Comparison of ENCODE assay signal across 19 cellular contexts in the genomic region with DNA sequence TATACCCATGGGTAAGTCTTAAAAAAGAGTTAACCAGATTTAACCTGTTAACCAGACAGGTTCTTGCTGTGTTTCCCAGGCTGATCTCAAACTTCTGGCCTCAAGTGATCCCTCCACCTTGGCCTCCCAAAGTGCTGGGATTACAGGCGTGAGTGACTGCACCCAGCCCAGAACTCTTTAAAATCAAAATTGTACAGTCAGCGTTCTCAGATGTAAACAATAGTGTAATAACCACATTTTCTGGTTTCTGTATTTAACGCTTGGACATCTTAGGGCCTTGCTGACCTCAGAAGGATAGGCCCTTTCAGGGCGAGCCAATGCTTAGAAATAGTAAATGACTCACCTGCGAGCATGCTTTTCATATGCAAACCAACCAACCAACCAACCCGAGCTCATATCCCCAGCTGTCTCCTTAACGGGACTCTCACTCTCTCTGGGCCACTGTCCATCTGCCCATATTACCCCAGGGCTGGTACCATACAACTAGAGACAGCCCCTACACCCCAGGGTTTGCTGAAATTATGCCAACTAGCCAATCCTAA.
DNase-seq lines count a peak whose midpoint lies in the region; ATAC-seq, FAIRE-seq and TF ChIP-seq lines count a peak whose summit lies in the region.
"Had no signal": no experiment of that assay in that cellular context is flagged by ENCODE, and none has a peak within 500 bp of the region (broad histone marks: within the 10 kb centered on the region; RNA-seq: fewer than 3 reads in every experiment).

No MANE protein-coding gene starts in this region.

- DNase-seq in HepG2 (ENCODE audit: low spot score) (no peak), right lobe of liver (no peak), SW480 (ENCODE audit: low spot score) (peak; percentile 4), esophagus muscularis mucosa (ENCODE audit: extremely low spot score) (peak; percentile 17), putamen (ENCODE audit: low spot score) (no peak), NCI-H748 treated with DMSO at 0.1 percent for 48 hours (lab: John Stamatoyannopoulos, UW) (no peak)
- DNase-seq: 8988T; CD4-positive, alpha-beta T cell; DMS153; HCEC 1CT; NCI-H1417; NCI-H187; NCI-H2107; NCI-H510A; NCI-H774 had no signal

- 0 out of 2 replicates have a peak, but pooled peaks cover 4% of the 10 kb centered on the region for H3K9me3 ChIP-seq in HepG2 (ENCODE audit: low read length)
- no peaks in the 10 kb centered on the region for H3K9me3 ChIP-seq in right lobe of liver
- H3K9me3 ChIP-seq in esophagus muscularis mucosa: no peaks in the 10 kb centered on the region

- CTCF ChIA-PET in HepG2 (lab: Yijun Ruan, JAX; ENCODE audit: low intra/inter-chr PET ratio, low total read pairs): no interaction called here

- no peak for TF ChIP-seq POLR2A in HepG2 (IDR thresholded peaks at IDR 0.05; ENCODE audit: insufficient read depth in 1 of 2, low read depth in 2 of 2, low read length in 2 of 2)
- TF ChIP-seq POLR2A in right lobe of liver (IDR thresholded peaks at IDR 0.05): no peak
- no peak for TF ChIP-seq POLR2A in esophagus muscularis mucosa (IDR thresholded peaks at IDR 0.05; ENCODE audit: low read depth)

- no peak overlapping the region for H3K27ac ChIP-seq in HepG2 (ENCODE audit: extremely low read length, insufficient read depth, low read length)
- no peak overlapping the region for H3K27ac ChIP-seq in right lobe of liver
- no peak overlapping the region for H3K27ac ChIP-seq in esophagus muscularis mucosa (replicated peaks in 1 of 4)
- H3K27ac ChIP-seq: RWPE1 had no signal

- ATAC-seq in HepG2 (no peak), right lobe of liver (no peak), HG03342 (IDR thresholded peaks at IDR 0.05; ENCODE audit: unreplicated experiment) (no peak), GM19023 (IDR thresholded peaks at IDR 0.05; ENCODE audit: unreplicated experiment) (no peak)

- H2AFZ ChIP-seq in HepG2 (ENCODE audit: low read length): no peak overlapping the region

- 15% methylated on average over 7 of the region's 7 CpGs for WGBS in HepG2 (ENCODE audit: low lambda C conversion rate)
- WGBS in right lobe of liver (ENCODE audit: insufficient coverage, low coverage, low lambda C conversion rate, missing lambda C conversion rate): 78% methylated on average over 5 of the region's 7 CpGs
- WGBS in esophagus muscularis mucosa: 78% methylated on average over 7 of the region's 7 CpGs

- TF ChIP-seq CTCF in HepG2 (CRISPR knock-in tag; IDR thresholded peaks at IDR 0.05) (no peak), right lobe of liver (IDR thresholded peaks at IDR 0.05) (no peak), esophagus muscularis mucosa (IDR thresholded peaks at IDR 0.05) (no peak)

- no peaks in the 10 kb centered on the region for H4K20me1 ChIP-seq in HepG2 (ENCODE audit: insufficient read depth, low read length)

- no TSS peak for BruUV-seq in HepG2 (replicated peaks; lab: Mats Ljungman, UMichigan)

- H3K27me3 ChIP-seq in HepG2 (ENCODE audit: control insufficient read depth in 1 of 2, insufficient read depth in 2 of 2, low read length in 2 of 2) (no peaks in the 10 kb centered on the region), right lobe of liver (no peaks in the 10 kb centered on the region), esophagus muscularis mucosa (no peaks in the 10 kb centered on the region)

- in situ Hi-C loops in HepG2 (cut with HindIII; ENCODE audit: extremely low pct_ligation_motif_present, low pct_unique_long_range_greater_than_20kb): no loop called here

- no peaks in the 10 kb centered on the region for H3K36me3 ChIP-seq in HepG2 (replicated peaks in 1 of 2; ENCODE audit: control insufficient read depth in 1 of 2, insufficient read depth in 2 of 2, low read length in 2 of 2)
- H3K36me3 ChIP-seq in right lobe of liver: no peaks in the 10 kb centered on the region
- no peaks in the 10 kb centered on the region for H3K36me3 ChIP-seq in esophagus muscularis mucosa

- H3K9ac ChIP-seq in HepG2 (ENCODE audit: insufficient read depth, low read depth, low read length): no peak overlapping the region

- no peak overlapping the region for H3K4me2 ChIP-seq in HepG2 (ENCODE audit: low read depth, low read length)

- peak; percentile 23 for FAIRE-seq in HepG2 (lab: Jason Lieb, UNC)
- FAIRE-seq: GM12891 had no signal

- POLR2A ChIA-PET in HepG2 (lab: Yijun Ruan, JAX): no interaction called here

- TF ChIP-seq RAD21 in HepG2 (CRISPR knock-in tag; IDR thresholded peaks at IDR 0.05): no peak

- H3K4me3 ChIP-seq in HepG2 (replicated peaks in 1 of 3; ENCODE audit: insufficient read depth in 1 of 3, low read depth in 2 of 3, low read length in 3 of 3) (no peak overlapping the region), right lobe of liver (no peak overlapping the region), esophagus muscularis mucosa (no peak overlapping the region)

- TF ChIP-seq EP300 in HepG2 (IDR thresholded peaks at IDR 0.05; ENCODE audit: low read depth in 2 of 2, low read length in 2 of 2) (no peak), HepG2 (CRISPR knock-in tag; IDR thresholded peaks at IDR 0.05; ENCODE audit: borderline replicate concordance) (no peak), esophagus muscularis mucosa (IDR thresholded peaks at IDR 0.05) (no peak)

- no peaks in the 10 kb centered on the region for H3K79me2 ChIP-seq in HepG2 (ENCODE audit: insufficient read depth, low read length)

- H3K4me1 ChIP-seq in HepG2 (ENCODE audit: insufficient read depth, low read length): no peaks in the 10 kb centered on the region
- no peaks in the 10 kb centered on the region for H3K4me1 ChIP-seq in right lobe of liver
- H3K4me1 ChIP-seq in esophagus muscularis mucosa: no peaks in the 10 kb centered on the region

- intact Hi-C loops in HepG2 (cut with micrococcal nuclease; ENCODE audit: unreplicated experiment): no loop called here
- intact Hi-C loops in right lobe of liver (cut with DNase I): no loop called here
- intact Hi-C loops in esophagus muscularis mucosa (cut with DNase I): no loop called here

TF ChIP-seq in HepG2, 621 proteins besides CTCF, POLR2A, EP300 and RAD21:
- TF ChIP-seq TMF1 (CRISPR knock-in tag; IDR thresholded peaks at IDR 0.05; ENCODE audit: low read depth) (no peak), MAFF (IDR thresholded peaks at IDR 0.05; ENCODE audit: low read depth, low read length) (peak; percentile 62; the same call in 1 of the 2 replicates), MAFK (conservative IDR thresholded peaks at IDR 0.05 in 1 of 2, IDR thresholded peaks at IDR 0.05 in 1 of 2; ENCODE audit: low read length in 2 of 2) (peak; percentile 35 to 70; a peak in 2 of 4 replicates)
TF ChIP-seq in HepG2: peak in this region for 2.

Comparison
In these comparisons a context has a peak if more than half of its experiments do, and no peak if none do; other contexts are left out.
1. DNase-seq: peak in SW480 (single experiment) and esophagus muscularis mucosa (single experiment); none in HepG2 (single experiment), right lobe of liver (0 of 3), putamen (single experiment) and NCI-H748 treated with DMSO at 0.1 percent for 48 hours (single experiment).